In genomic region chr11:31805037-31805628, GRCh38 we compare ENCODE assay signal across 11 cellular contexts. TPM values are rescaled to one million over a fixed set of nuclear protein-coding genes. Genes with fewer than 3 reads are reported as not detected.
DNase-seq lines count a peak whose midpoint lies in the region; ATAC-seq and TF ChIP-seq lines count a peak whose summit lies in the region.
"Had no signal": no experiment of that assay in that cellular context is flagged by ENCODE, and none has a peak within 500 bp of the region (broad histone marks: within the 10 kb centered on the region; RNA-seq: fewer than 3 reads in every experiment).

No MANE protein-coding gene starts in this region.

- peak overlapping the region; percentile 27 for H2BK5ac ChIP-seq in neuronal stem cell (ENCODE audit: low read length)

- intact Hi-C loops in tibial artery (cut with DNase I; ENCODE audit: low total_unique reads) = no loop called here

- H3K79me1 ChIP-seq in neuronal stem cell (ENCODE audit: low read depth, low read length) = peaks cover 11% of the 10 kb centered on the region

- H2BK15ac ChIP-seq in neuronal stem cell (ENCODE audit: low read length) = peak overlapping the region; percentile 61

- H3K23ac ChIP-seq in neuronal stem cell (ENCODE audit: low read depth, low read length, poor library complexity) = peak overlapping the region; percentile 22

- H3K9me3 Mint-ChIP-seq in effector memory CD8-positive, alpha-beta T cell = peaks cover 3 to 8% of the 10 kb centered on the region in 2 donors

- no peak for TF ChIP-seq CTCF in GM10266 (IDR thresholded peaks at IDR 0.05; ENCODE audit: control insufficient read depth, insufficient read depth, low read depth, missing control alignments)
- TF ChIP-seq CTCF in tibial artery (IDR thresholded peaks at IDR 0.05) = no peak

- no peak for ATAC-seq in effector memory CD8-positive, alpha-beta T cell (replicated peaks)

- no peak overlapping the region for H2AFZ ChIP-seq in neuronal stem cell (ENCODE audit: low read length)

- H3K27ac ChIP-seq in neuronal stem cell (replicated peaks; ENCODE audit: low read length) (no peak overlapping the region), tibial artery (no peak overlapping the region)
- H3K27ac ChIP-seq: SJCRH30 had no signal

- H3K14ac ChIP-seq in neuronal stem cell (ENCODE audit: low read length) = peak overlapping the region; percentile 87

- H3K4me1 ChIP-seq in NT2/D1 (ENCODE audit: insufficient read depth, insufficient read length) (peaks cover 5% of the 10 kb centered on the region), neuronal stem cell (ENCODE audit: control insufficient read depth in 2 of 2, insufficient read depth in 1 of 2, low read depth in 1 of 2, low read length in 2 of 2) (peaks cover 11 to 37% of the 10 kb centered on the region in 2 donors), tibial artery (peaks cover 4 to 37% (median 25%) of the 10 kb centered on the region in 4 donors)

- peak overlapping the region; percentile 72 for H3K4me2 ChIP-seq in neuronal stem cell (ENCODE audit: insufficient read depth, low read length, poor library complexity, severe bottlenecking)

- H3K27me3 ChIP-seq in NT2/D1 (ENCODE audit: insufficient read depth, insufficient read length) (peaks cover 100% of the 10 kb centered on the region), neuronal stem cell (ENCODE audit: control insufficient read depth in 3 of 3, insufficient read depth in 3 of 3, low read depth in 1 of 3, low read length in 3 of 3) (peaks cover 0 to 20% (median 0%) of the 10 kb centered on the region in 3 experiments), tibial artery (peaks cover 5 to 100% of the 10 kb centered on the region in 2 donors)
- H3K27me3 ChIP-seq: SJCRH30 had no signal

- H3K36me3 Mint-ChIP-seq in effector memory CD8-positive, alpha-beta T cell (ENCODE audit: insufficient read depth) = peaks cover 27% of the 10 kb centered on the region

- WGBS in neuronal stem cell (ENCODE audit: extremely low coverage in 2 of 2, insufficient read length in 2 of 2, insufficient replicate concordance in 1 of 2), 2 donors = no CpG with 5 or more reads among the region's 51 CpGs

- peaks cover 29 to 37% of the 10 kb centered on the region in 2 donors for H3K4me1 Mint-ChIP-seq in effector memory CD8-positive, alpha-beta T cell (ENCODE audit: low read depth in 2 of 2)

- no peak overlapping the region for H4K8ac ChIP-seq in neuronal stem cell (ENCODE audit: low read depth, low read length)

- no peak overlapping the region for H2BK120ac ChIP-seq in neuronal stem cell (ENCODE audit: low read depth, low read length)

- H3K36me3 ChIP-seq in NT2/D1 (ENCODE audit: insufficient read depth, insufficient read length, low read length) (no peaks in the 10 kb centered on the region), neuronal stem cell (replicated peaks in 1 of 2; ENCODE audit: control insufficient read depth in 2 of 2, insufficient read depth in 2 of 2, low read length in 2 of 2) (peaks cover 19 to 80% of the 10 kb centered on the region in 2 donors), tibial artery (no peaks in the 10 kb centered on the region)
- H3K36me3 ChIP-seq: SJCRH30 had no signal

- peak overlapping the region; percentile 92 for H3K18ac ChIP-seq in neuronal stem cell (ENCODE audit: low read length)

- H2AK5ac ChIP-seq in neuronal stem cell (ENCODE audit: low read depth, low read length) = peak overlapping the region; percentile 57

- H3K4ac ChIP-seq in neuronal stem cell (ENCODE audit: low read length) = no peak overlapping the region

- H4K91ac ChIP-seq in neuronal stem cell (ENCODE audit: low read depth, low read length, poor library complexity) = no peak overlapping the region

- H3K9ac ChIP-seq in NT2/D1 (ENCODE audit: insufficient read length, low read depth) (no peak overlapping the region), neuronal stem cell (ENCODE audit: low read depth, low read length, poor library complexity) (peak overlapping the region; percentile 67)

- H3K4me3 Mint-ChIP-seq in effector memory CD8-positive, alpha-beta T cell = peak overlapping the region; percentile 39 to 56

- peaks cover 84 to 93% of the 10 kb centered on the region in 2 donors for H3K27me3 Mint-ChIP-seq in effector memory CD8-positive, alpha-beta T cell

- H3K27ac Mint-ChIP-seq in effector memory CD8-positive, alpha-beta T cell = no peak overlapping the region

- H3K9me3 ChIP-seq in NT2/D1 (ENCODE audit: insufficient read depth, low read length) (no peaks in the 10 kb centered on the region), neuronal stem cell (replicated peaks in 1 of 2; ENCODE audit: control insufficient read depth in 2 of 2, insufficient read depth in 1 of 2, low read depth in 1 of 2, low read length in 2 of 2) (peaks cover 0 to 16% of the 10 kb centered on the region in 2 donors), tibial artery (no peaks in the 10 kb centered on the region)
- H3K9me3 ChIP-seq: SJCRH30 had no signal

- H3K4me3 ChIP-seq in NT2/D1 (ENCODE audit: insufficient read length, low read depth) = peak overlapping the region; percentile 21
- peak overlapping the region in 1 of 2 donors; percentile 72 for H3K4me3 ChIP-seq in neuronal stem cell (ENCODE audit: low read length in 2 of 2)
- peak overlapping the region in 1 of 2 donors; percentile 14 for H3K4me3 ChIP-seq in tibial artery
- H3K4me3 ChIP-seq: SJCRH30 had no signal

- H2BK12ac ChIP-seq in neuronal stem cell (ENCODE audit: low read length) = peak overlapping the region; percentile 50

- peak; percentile 55 for DNase-seq in GM10266 (ENCODE audit: extremely low spot score)
- DNase-seq in NT2/D1 (ENCODE audit: low read depth, low spot score) = no peak
- no peak for DNase-seq in effector memory CD8-positive, alpha-beta T cell
- DNase-seq in neuronal stem cell (ENCODE audit: low spot score) = no peak
- DNase-seq in tibial artery = no peak
- no peak for DNase-seq in DMS53 (lab: John Stamatoyannopoulos, UW)
- no peak for DNase-seq in activated gamma-delta T cell (lab: John Stamatoyannopoulos, UW)
- no peak for DNase-seq in hippocampal formation (lab: John Stamatoyannopoulos, UW)
- DNase-seq: dermis blood vessel endothelial cell, KG1, SJCRH30 had no signal

RNA-seq across cellular contexts. Expression of gene PAX6, which starts 6.0 kb away (rescaled TPM):
- polyA plus RNA-seq in neuronal stem cell (2013, experiment 1 of 2) = 254 TPM
- polyA plus RNA-seq in neuronal stem cell (2013, experiment 2 of 2) = 259 TPM
